In genomic region chr2:66581461-66582363, GRCh38 we compare ENCODE assay signal across 12 cellular contexts.
DNase-seq lines count a peak whose midpoint lies in the region; ATAC-seq and TF ChIP-seq lines count a peak whose summit lies in the region.
"Had no signal": no experiment of that assay in that cellular context is flagged by ENCODE, and none has a peak within 500 bp of the region (broad histone marks: within the 10 kb centered on the region; RNA-seq: fewer than 3 reads in every experiment).

No MANE protein-coding gene starts in this region.

- CTCF ChIA-PET in Calu3 (lab: Charles Lee): interaction anchor here (0.6 kb wide), 1 partner anchor 1473 kb away, joined by 3 read pairs; no protein-coding TSS in a partner anchor

- intact Hi-C loops in Calu3 (cut with micrococcal nuclease; ENCODE audit: unreplicated experiment): no loop called here

- H3K4me3 Mint-ChIP-seq in progenitor cell of endocrine pancreas (ENCODE audit: low read depth) (no peak overlapping the region), Calu3 (ENCODE audit: low read depth, unreplicated experiment) (no peak overlapping the region)
- no peak overlapping the region for H3K4me3 Mint-ChIP-seq in activated T-helper 17 cell treated with anti-CD3 and anti-CD28 coated beads, Interleukin-2, amount 50 U/mL, for 72 hours
- H3K4me3 Mint-ChIP-seq: CD4-positive, alpha-beta T cell had no signal

- H3K4me1 Mint-ChIP-seq in progenitor cell of endocrine pancreas (ENCODE audit: low read depth): peaks cover 36% of the 10 kb centered on the region
- H3K4me1 Mint-ChIP-seq in activated T-helper 17 cell treated with anti-CD3 and anti-CD28 coated beads, Interleukin-2, amount 50 U/mL, for 72 hours: no peaks in the 10 kb centered on the region
- peaks cover 11% of the 10 kb centered on the region for H3K4me1 Mint-ChIP-seq in Calu3 (ENCODE audit: low read depth, unreplicated experiment)

- H4K20me1 ChIP-seq in hepatocyte (ENCODE audit: insufficient read depth, poor library complexity, severe bottlenecking): no peaks in the 10 kb centered on the region

- H3K36me3 ChIP-seq in hepatocyte (replicated peaks; ENCODE audit: insufficient read depth, low read depth): no peaks in the 10 kb centered on the region

- no peaks in the 10 kb centered on the region for H3K36me3 Mint-ChIP-seq in progenitor cell of endocrine pancreas (ENCODE audit: insufficient read depth)
- H3K36me3 Mint-ChIP-seq in activated T-helper 17 cell treated with anti-CD3 and anti-CD28 coated beads, Interleukin-2, amount 50 U/mL, for 72 hours (ENCODE audit: low read depth): no peaks in the 10 kb centered on the region
- peaks cover 7% of the 10 kb centered on the region for H3K36me3 Mint-ChIP-seq in Calu3 (ENCODE audit: insufficient read depth, unreplicated experiment)

- H3K27me3 Mint-ChIP-seq in progenitor cell of endocrine pancreas (no peaks in the 10 kb centered on the region), Calu3 (ENCODE audit: unreplicated experiment) (peaks cover 22% of the 10 kb centered on the region)
- peaks cover 42% of the 10 kb centered on the region for H3K27me3 Mint-ChIP-seq in activated T-helper 17 cell treated with anti-CD3 and anti-CD28 coated beads, Interleukin-2, amount 50 U/mL, for 72 hours

- H3K27ac Mint-ChIP-seq in progenitor cell of endocrine pancreas (no peak overlapping the region), Calu3 (ENCODE audit: unreplicated experiment) (no peak overlapping the region)
- H3K27ac Mint-ChIP-seq in activated T-helper 17 cell treated with anti-CD3 and anti-CD28 coated beads, Interleukin-2, amount 50 U/mL, for 72 hours: no peak overlapping the region
- H3K27ac Mint-ChIP-seq: CD4-positive, alpha-beta T cell had no signal

- no peaks in the 10 kb centered on the region for H3K9me3 ChIP-seq in hepatocyte (ENCODE audit: low read depth)

- BruUV-seq in Calu3 (replicated peaks; lab: Mats Ljungman, UMichigan): no TSS peak

- peaks cover 80% of the 10 kb centered on the region for H3K27me3 ChIP-seq in hepatocyte

- peaks cover 21% of the 10 kb centered on the region for H3K4me1 ChIP-seq in hepatocyte (ENCODE audit: insufficient read depth)

- peak overlapping the region; percentile 89 for H3K27ac ChIP-seq in hepatocyte
- H3K27ac ChIP-seq: epithelial cell of prostate had no signal

- DNase-seq in AG20443 (ENCODE audit: low spot score) (peak; percentile 50), hepatocyte (ENCODE audit: low spot score) (peak; percentile 28), progenitor cell of endocrine pancreas (ENCODE audit: low spot score, unreplicated experiment) (peak; percentile 38), HPDE6-E6E7 (ENCODE audit: extremely low spot score) (no peak), Calu3 (no peak), anterior cingulate cortex (lab: John Stamatoyannopoulos, UW) (no peak)
- DNase-seq: CD4-positive, alpha-beta T cell; NCI-H748 treated with DMSO at 0.1 percent for 48 hours; T1000 had no signal

- peak overlapping the region; percentile 44 for H3K4me3 ChIP-seq in hepatocyte

- TF ChIP-seq CTCF in hepatocyte (IDR thresholded peaks at IDR 0.05; ENCODE audit: poor library complexity) (no peak), progenitor cell of endocrine pancreas (IDR thresholded peaks at IDR 0.05; ENCODE audit: unreplicated experiment) (no peak), Calu3 (IDR thresholded peaks at IDR 0.05; ENCODE audit: unreplicated experiment) (no peak)

- H2AFZ ChIP-seq in hepatocyte: peak overlapping the region; percentile 36

- no peaks in the 10 kb centered on the region for H3K9me2 ChIP-seq in hepatocyte (replicated peaks; ENCODE audit: insufficient read depth)

- peak; percentile 6; the same call in 2 of the 3 replicates for ATAC-seq in SK-N-SH treated with all-trans-retinoic acid at 6 μM for 48 hours
- no peak for ATAC-seq in activated T-helper 17 cell treated with anti-CD3 and anti-CD28 coated beads, Interleukin-2, amount 50 U/mL, for 72 hours (replicated peaks)

- H3K9me3 Mint-ChIP-seq in progenitor cell of endocrine pancreas (ENCODE audit: low read depth) (no peaks in the 10 kb centered on the region), Calu3 (ENCODE audit: low read depth, unreplicated experiment) (no peaks in the 10 kb centered on the region)
- no peaks in the 10 kb centered on the region for H3K9me3 Mint-ChIP-seq in activated T-helper 17 cell treated with anti-CD3 and anti-CD28 coated beads, Interleukin-2, amount 50 U/mL, for 72 hours
- H3K9me3 Mint-ChIP-seq: CD4-positive, alpha-beta T cell had no signal

- peak overlapping the region; percentile 96 for H3K4me2 ChIP-seq in hepatocyte

- H3K79me2 ChIP-seq in hepatocyte: no peaks in the 10 kb centered on the region

- WGBS in hepatocyte (ENCODE audit: low lambda C conversion rate, missing lambda C conversion rate): 1% methylated on average over 68 of the region's 70 CpGs

TF ChIP-seq in SK-N-SH treated with all-trans-retinoic acid at 6 μM for 48 hours, 23 proteins besides CTCF, POLR2A, EP300 and RAD21:
- TF ChIP-seq ZFP3 (CRISPR knock-in tag; IDR thresholded peaks at IDR 0.05): peak; percentile 91
- no peak for TF ChIP-seq POU6F1 (CRISPR knock-in tag; IDR thresholded peaks at IDR 0.05; ENCODE audit: borderline replicate concordance, low read depth)

Comparison
In these comparisons a context has a peak if more than half of its experiments do, and no peak if none do; other contexts are left out.
1. DNase-seq: peak in AG20443 (single experiment), hepatocyte (single experiment) and progenitor cell of endocrine pancreas (single experiment); none in HPDE6-E6E7 (single experiment), Calu3 (single experiment) and anterior cingulate cortex (0 of 58).